17 cellular contexts compared by ENCODE assay signal in genomic region chr13:108346376-108346775, GRCh38.
A peak's percentile ranks its signal among the peaks of the same experiment; 100 is the strongest.
DNase-seq lines count a peak whose midpoint lies in the region; ATAC-seq, FAIRE-seq and TF ChIP-seq lines count a peak whose summit lies in the region.
"Had no signal": no experiment of that assay in that cellular context is flagged by ENCODE, and none has a peak within 500 bp of the region (broad histone marks: within the 10 kb centered on the region; RNA-seq: fewer than 3 reads in every experiment).

No MANE protein-coding gene starts in this region.

- no peak overlapping the region for H3K27ac Mint-ChIP-seq in activated naive CD4-positive, alpha-beta T cell treated with anti-CD3 and anti-CD28 coated beads, Interleukin-2, amount 10 ng/mL, durations not matched to agents 7 days and 5 days
- no peak overlapping the region for H3K27ac Mint-ChIP-seq in T-helper 17 cell
- H3K27ac Mint-ChIP-seq in activated naive CD8-positive, alpha-beta T cell treated with anti-CD3 and anti-CD28 coated beads, Interleukin-2, amount 50 U/mL, for 24 hours, result no peak overlapping the region
- H3K27ac Mint-ChIP-seq: immature natural killer cell, nephron had no signal

- peak; percentile 47 for DNase-seq in activated naive CD4-positive, alpha-beta T cell treated with anti-CD3 and anti-CD28 coated beads, Interleukin-2, amount 10 ng/mL, durations not matched to agents 7 days and 5 days
- DNase-seq in activated naive CD4-positive, alpha-beta T cell treated with anti-CD3 and anti-CD28 coated beads, Interleukin-2, amount 50 U/mL, for 16 hours, result no peak
- DNase-seq in T-helper 17 cell (no peak), H54 (ENCODE audit: insufficient read length, low spot score) (no peak), left colon (no peak), coronary artery (ENCODE audit: low spot score) (no peak)
- DNase-seq in activated naive CD8-positive, alpha-beta T cell treated with anti-CD3 and anti-CD28 coated beads, Interleukin-2, amount 50 U/mL, for 24 hours, result peak; percentile 3
- peak; percentile 14 for DNase-seq in stimulated activated CD4-positive, alpha-beta T cell treated with anti-CD3 and anti-CD28 coated beads, Interleukin-4, amount 100 ng/mL, for 24 hours
- DNase-seq: AML-193, immature natural killer cell, mammary epithelial cell, MV-4-11, NCI-H2107 had no signal

- H3K27me3 Mint-ChIP-seq in activated naive CD4-positive, alpha-beta T cell treated with anti-CD3 and anti-CD28 coated beads, Interleukin-2, amount 10 ng/mL, durations not matched to agents 7 days and 5 days, result peaks cover 8% of the 10 kb centered on the region
- peaks cover 11% of the 10 kb centered on the region for H3K27me3 Mint-ChIP-seq in T-helper 17 cell
- H3K27me3 Mint-ChIP-seq in activated naive CD8-positive, alpha-beta T cell treated with anti-CD3 and anti-CD28 coated beads, Interleukin-2, amount 50 U/mL, for 24 hours, result no peaks in the 10 kb centered on the region

- H3K4me1 Mint-ChIP-seq in activated naive CD4-positive, alpha-beta T cell treated with anti-CD3 and anti-CD28 coated beads, Interleukin-2, amount 10 ng/mL, durations not matched to agents 7 days and 5 days, result peaks cover 62% of the 10 kb centered on the region
- H3K4me1 Mint-ChIP-seq in T-helper 17 cell, result peaks cover 25% of the 10 kb centered on the region
- peaks cover 16% of the 10 kb centered on the region for H3K4me1 Mint-ChIP-seq in activated naive CD8-positive, alpha-beta T cell treated with anti-CD3 and anti-CD28 coated beads, Interleukin-2, amount 50 U/mL, for 24 hours
- H3K4me1 Mint-ChIP-seq: immature natural killer cell had no signal

- TF ChIP-seq CTCF in coronary artery (IDR thresholded peaks at IDR 0.05), result no peak

- no peaks in the 10 kb centered on the region for H3K9me3 Mint-ChIP-seq in activated naive CD4-positive, alpha-beta T cell treated with anti-CD3 and anti-CD28 coated beads, Interleukin-2, amount 10 ng/mL, durations not matched to agents 7 days and 5 days
- H3K9me3 Mint-ChIP-seq in activated naive CD8-positive, alpha-beta T cell treated with anti-CD3 and anti-CD28 coated beads, Interleukin-2, amount 50 U/mL, for 24 hours, result no peaks in the 10 kb centered on the region
- H3K9me3 Mint-ChIP-seq: nephron had no signal

- FAIRE-seq in H54 (lab: Jason Lieb, UNC), result no peak
- FAIRE-seq: GM18507, GM19239 had no signal

- H3K27ac ChIP-seq in coronary artery, result no peak overlapping the region
- H3K27ac ChIP-seq: epithelial cell of prostate had no signal

- H3K36me3 Mint-ChIP-seq in activated naive CD4-positive, alpha-beta T cell treated with anti-CD3 and anti-CD28 coated beads, Interleukin-2, amount 10 ng/mL, durations not matched to agents 7 days and 5 days, result no peaks in the 10 kb centered on the region
- H3K36me3 Mint-ChIP-seq in T-helper 17 cell (ENCODE audit: low read depth), result no peaks in the 10 kb centered on the region
- no peaks in the 10 kb centered on the region for H3K36me3 Mint-ChIP-seq in activated naive CD8-positive, alpha-beta T cell treated with anti-CD3 and anti-CD28 coated beads, Interleukin-2, amount 50 U/mL, for 24 hours (ENCODE audit: low read depth)
- H3K36me3 Mint-ChIP-seq: immature natural killer cell had no signal

- H3K4me3 Mint-ChIP-seq in activated naive CD4-positive, alpha-beta T cell treated with anti-CD3 and anti-CD28 coated beads, Interleukin-2, amount 10 ng/mL, durations not matched to agents 7 days and 5 days, result no peak overlapping the region
- H3K4me3 Mint-ChIP-seq in T-helper 17 cell, result no peak overlapping the region
- H3K4me3 Mint-ChIP-seq in activated naive CD8-positive, alpha-beta T cell treated with anti-CD3 and anti-CD28 coated beads, Interleukin-2, amount 50 U/mL, for 24 hours, result no peak overlapping the region
- H3K4me3 Mint-ChIP-seq: immature natural killer cell, nephron had no signal

- CTCF ChIA-PET in activated naive CD4-positive, alpha-beta T cell treated with anti-CD3 and anti-CD28 coated beads, Interleukin-2, amount 10 ng/mL, durations not matched to agents 7 days and 5 days (lab: Charles Lee), result interaction anchor here (0.8 kb wide), 1 partner anchor 22 kb away, joined by 3 read pairs; no protein-coding TSS in a partner anchor

- intact Hi-C loops in left colon (cut with DNase I, micrococcal nuclease), result no loop called here

- no peak for TF ChIP-seq POLR2A in H54 (IDR thresholded peaks at IDR 0.05; ENCODE audit: low read depth, low read length)

- no peaks in the 10 kb centered on the region for H3K9me3 ChIP-seq in T-helper 17 cell (ENCODE audit: control insufficient read depth, low read length, poor library complexity, severe bottlenecking)

- no peak overlapping the region for H3K4me3 ChIP-seq in coronary artery

- ATAC-seq in T-helper 17 cell (peak; percentile 66), left colon (no peak)
- ATAC-seq in activated naive CD8-positive, alpha-beta T cell treated with anti-CD3 and anti-CD28 coated beads, Interleukin-2, amount 50 U/mL, for 24 hours, result peak; percentile 57

Comparison
In these comparisons a context has a peak if more than half of its experiments do, and no peak if none do; other contexts are left out.
1. DNase-seq: peak in activated naive CD4-positive, alpha-beta T cell treated with anti-CD3 and anti-CD28 coated beads, Interleukin-2, amount 10 ng/mL, durations not matched to agents 7 days and 5 days (single experiment), activated naive CD8-positive, alpha-beta T cell treated with anti-CD3 and anti-CD28 coated beads, Interleukin-2, amount 50 U/mL, for 24 hours (single experiment) and stimulated activated CD4-positive, alpha-beta T cell treated with anti-CD3 and anti-CD28 coated beads, Interleukin-4, amount 100 ng/mL, for 24 hours (single experiment); none in activated naive CD4-positive, alpha-beta T cell treated with anti-CD3 and anti-CD28 coated beads, Interleukin-2, amount 50 U/mL, for 16 hours (single experiment), T-helper 17 cell (0 of 3), H54 (single experiment), left colon (0 of 2) and coronary artery (single experiment).